ENCODE assay signal across 1 cellular context in genomic region chr20:34710568-34710839, GRCh38.
TF ChIP-seq lines count a peak whose summit lies in the region.

No MANE protein-coding gene starts in this region.

TF ChIP-seq in endothelial cell of umbilical vein, 7 proteins besides CTCF, POLR2A, EP300 and RAD21 (continued from another document):
- no peak for TF ChIP-seq MAX (IDR thresholded peaks at IDR 0.05; ENCODE audit: insufficient read depth, insufficient read length)
- no peak for TF ChIP-seq FOS (IDR thresholded peaks at IDR 0.05; ENCODE audit: borderline replicate concordance, insufficient read depth, low read length)
- TF ChIP-seq GATA2 (IDR thresholded peaks at IDR 0.05; ENCODE audit: insufficient read depth, insufficient read length, low read depth, low read length) = no peak
- no peak for TF ChIP-seq JUN (IDR thresholded peaks at IDR 0.05; ENCODE audit: borderline replicate concordance, insufficient read depth, insufficient read length, low read depth)
